Comparison of ENCODE assay signal across 8 cellular contexts in genomic region chr12:4538207-4539160, GRCh38. TPM values are rescaled to one million over a fixed set of nuclear protein-coding genes. Genes with fewer than 3 reads are reported as not detected.
DNase-seq lines count a peak whose midpoint lies in the region; ATAC-seq, FAIRE-seq and TF ChIP-seq lines count a peak whose summit lies in the region.

Gene RAD51AP1 (plus strand): TSS chr12:4538890. CDS start chr12:4538940, 50 bp downstream.

- no peaks in the 10 kb centered on the region for H3K9me3 Mint-ChIP-seq in chondrocyte (ENCODE audit: low read depth)

- intact Hi-C loops in kidney (cut with DNase I) = no loop called here

- H3K36me3 ChIP-seq in kidney (ENCODE audit: control insufficient read depth in 1 of 2, insufficient read depth in 2 of 2, low read length in 2 of 2) = no peaks in the 10 kb centered on the region

- H3K4me3 Mint-ChIP-seq in chondrocyte (ENCODE audit: unreplicated experiment) = peak within 1 kb of the TSS; percentile 99

- DNase-seq in AG20443 (ENCODE audit: low spot score) (peak; percentile 99), NCI-H510A treated with DMSO at 0.1 percent for 48 hours (lab: John Stamatoyannopoulos, UW) (peak; percentile 91), chondrocyte (ENCODE audit: low spot score) (peak; percentile 97), kidney (peak; percentile 97)
- DNase-seq in activated CD4-positive, alpha-beta T cell treated with anti-CD3 and anti-CD28 coated beads for 24 hours (ENCODE audit: low read depth in 2 of 2) = peak; percentile 86 to 92
- DNase-seq in stimulated activated CD4-positive, alpha-beta T cell treated with anti-CD3 and anti-CD28 coated beads, Interleukin-15, amount 100 ng/mL, for 24 hours = peak; percentile 95

- H3K4me1 ChIP-seq in kidney (ENCODE audit: control insufficient read depth in 1 of 2, insufficient read depth in 1 of 2, low read depth in 1 of 2, low read length in 2 of 2) = peaks cover 0 to 6% of the 10 kb centered on the region in 2 donors

- TF ChIP-seq CTCF in chondrocyte (IDR thresholded peaks at IDR 0.05) (no peak), kidney (IDR thresholded peaks at IDR 0.05; ENCODE audit: borderline replicate concordance, extremely low read depth, insufficient read depth) (no peak)

- peak within 1 kb of the TSS; percentile 96 to 100 for H3K4me3 ChIP-seq in kidney (ENCODE audit: low read length in 2 of 2)

- H3K27ac Mint-ChIP-seq in chondrocyte (ENCODE audit: unreplicated experiment) = peak within 1 kb of the TSS; percentile 98

- H3K27me3 Mint-ChIP-seq in chondrocyte (ENCODE audit: low read depth) = no peaks in the 10 kb centered on the region

- H3K9me3 ChIP-seq in kidney (ENCODE audit: control insufficient read depth in 1 of 2, low read length in 2 of 2) = no peaks in the 10 kb centered on the region

- ATAC-seq in HG03439 (IDR thresholded peaks at IDR 0.05; ENCODE audit: unreplicated experiment) = peak; percentile 81

- no peaks in the 10 kb centered on the region for H3K36me3 Mint-ChIP-seq in chondrocyte (ENCODE audit: low read depth)

- peaks cover 34% of the 10 kb centered on the region for H3K4me1 Mint-ChIP-seq in chondrocyte (ENCODE audit: low read depth)

- peak within 1 kb of the TSS; percentile 95 to 99 for H3K27ac ChIP-seq in kidney (ENCODE audit: low read depth in 2 of 2, low read length in 2 of 2)

- TF ChIP-seq POLR2A in GM19193 (IDR thresholded peaks at IDR 0.05; ENCODE audit: extremely low read depth, insufficient read depth, insufficient read length) = peak; percentile 85

- FAIRE-seq in kidney (lab: Jason Lieb, UNC) = peak; percentile 95

- peak within 1 kb of the TSS; percentile 94 to 97 for H3K9ac ChIP-seq in kidney (ENCODE audit: low read length in 2 of 2)

RNA-seq across cellular contexts. Expression of gene RAD51AP1, which starts in this region (rescaled TPM):
- total RNA-seq in chondrocyte (3.8 to 8.7 TPM (median 3.8 TPM) in 3 replicates), kidney (2.9 TPM)
- polyA plus RNA-seq in kidney (ENCODE audit: insufficient read depth, low read depth, low replicate concordance) = 0.52 TPM

Comparison
In these comparisons a context has a peak if more than half of its experiments do, and no peak if none do; other contexts are left out.
1. Peak in every context shown above with its lines: DNase-seq, ATAC-seq, H3K4me3 ChIP-seq and H3K27ac ChIP-seq.